Comparison of ENCODE assay signal across 12 cellular contexts in the genomic region with DNA sequence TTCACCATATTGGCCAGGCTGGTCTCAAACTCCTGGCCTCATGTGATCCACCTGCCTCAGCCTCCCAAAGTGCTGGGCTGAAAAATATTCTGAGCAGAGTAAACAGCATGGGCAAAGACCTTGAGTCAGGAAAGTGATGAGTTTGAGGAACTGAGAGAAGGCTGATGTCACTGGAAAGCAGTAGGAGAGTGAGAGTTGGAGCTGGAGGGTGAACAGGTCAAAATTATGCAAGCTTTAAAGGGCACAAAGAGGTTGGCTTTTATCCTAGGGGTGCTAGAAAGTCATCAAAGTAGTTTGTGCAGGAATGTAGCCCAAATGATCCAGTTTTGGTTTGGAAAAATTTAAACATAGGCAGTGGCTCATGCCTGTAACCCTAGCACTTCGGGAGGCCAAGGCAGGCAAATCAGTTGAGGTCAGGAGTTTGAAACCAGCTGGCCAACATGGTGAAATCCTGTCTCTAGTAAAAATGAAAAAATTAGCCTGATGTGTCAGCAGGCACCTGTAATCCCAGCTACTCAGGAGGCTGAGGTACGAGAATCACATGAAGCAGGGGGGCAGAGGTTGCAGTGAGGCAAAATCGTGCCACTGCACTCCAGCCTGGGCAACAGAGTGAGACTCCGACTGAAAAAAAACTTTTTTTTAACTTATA. TPM values are rescaled to one million over a fixed set of nuclear protein-coding genes. Genes with fewer than 3 reads are reported as not detected.
DNase-seq lines count a peak whose midpoint lies in the region; ATAC-seq and TF ChIP-seq lines count a peak whose summit lies in the region.
"Had no signal": no experiment of that assay in that cellular context is flagged by ENCODE, and none has a peak within 500 bp of the region (broad histone marks: within the 10 kb centered on the region; RNA-seq: fewer than 3 reads in every experiment).

No MANE protein-coding gene starts in this region.

- TF ChIP-seq CTCF in liver (IDR thresholded peaks at IDR 0.05; ENCODE audit: low read depth, low read length, missing input control): no peak
- no peak for TF ChIP-seq CTCF in esophagus muscularis mucosa (IDR thresholded peaks at IDR 0.05)

- H3K27me3 ChIP-seq in liver (ENCODE audit: control insufficient read depth in 4 of 4, insufficient read depth in 4 of 4, low read length in 3 of 4) (no peaks in the 10 kb centered on the region), esophagus muscularis mucosa (no peaks in the 10 kb centered on the region)
- H3K27me3 ChIP-seq: upper lobe of left lung had no signal

- 51% methylated on average over 4 of the region's 4 CpGs for WGBS in liver
- 92% methylated on average over 4 of the region's 4 CpGs for WGBS in esophagus muscularis mucosa

- H3K9me3 ChIP-seq in liver (ENCODE audit: control insufficient read depth in 4 of 4, low read length in 3 of 4) (no peaks in the 10 kb centered on the region), esophagus muscularis mucosa (no peaks in the 10 kb centered on the region)
- H3K9me3 ChIP-seq: upper lobe of left lung had no signal

- H3K4me3 ChIP-seq in liver (ENCODE audit: low read depth in 1 of 3, low read length in 3 of 3): no peak overlapping the region
- H3K4me3 ChIP-seq in esophagus muscularis mucosa: no peak overlapping the region
- H3K4me3 ChIP-seq: upper lobe of left lung had no signal

- ATAC-seq in GM18511 (IDR thresholded peaks at IDR 0.05; ENCODE audit: unreplicated experiment): peak; percentile 80
- peak; percentile 69 for ATAC-seq in GM21529 (IDR thresholded peaks at IDR 0.05; ENCODE audit: unreplicated experiment)
- ATAC-seq in HG03575 (IDR thresholded peaks at IDR 0.05; ENCODE audit: extremely low read depth, insufficient number of reproducible peaks, low FRiP score, unreplicated experiment): peak; percentile 51

- peaks cover 6 to 38% (median 27%) of the 10 kb centered on the region in 4 donors for H3K4me1 ChIP-seq in liver (ENCODE audit: control insufficient read depth in 4 of 4, insufficient read depth in 4 of 4, low read length in 3 of 4)
- peaks cover 0 to 23% (median 18%) of the 10 kb centered on the region in 4 donors for H3K4me1 ChIP-seq in esophagus muscularis mucosa

- no peak for TF ChIP-seq EP300 in esophagus muscularis mucosa (IDR thresholded peaks at IDR 0.05)

- no peak overlapping the region for H3K9ac ChIP-seq in liver (ENCODE audit: low read depth in 1 of 2, low read length in 2 of 2)

- no peaks in the 10 kb centered on the region for H3K36me3 ChIP-seq in liver (ENCODE audit: control insufficient read depth in 4 of 4, insufficient read depth in 3 of 4, low read depth in 1 of 4, low read length in 3 of 4)
- no peaks in the 10 kb centered on the region for H3K36me3 ChIP-seq in esophagus muscularis mucosa
- H3K36me3 ChIP-seq: upper lobe of left lung had no signal

- peak in 1 of 2 donors; percentile 31 for TF ChIP-seq RAD21 in liver (IDR thresholded peaks at IDR 0.05)

- TF ChIP-seq POLR2A in esophagus muscularis mucosa (IDR thresholded peaks at IDR 0.05; ENCODE audit: low read depth): no peak

- intact Hi-C loops in esophagus muscularis mucosa (cut with DNase I): no loop called here

- H3K27ac ChIP-seq in liver (ENCODE audit: low read depth in 1 of 2, low read length in 2 of 2) (peak overlapping the region; percentile 14 to 43), esophagus muscularis mucosa (replicated peaks in 1 of 4) (no peak overlapping the region)
- H3K27ac ChIP-seq: upper lobe of left lung had no signal

- DNase-seq in NCI-H1930 (lab: John Stamatoyannopoulos, UW) (no peak), H4 (ENCODE audit: low spot score) (no peak), esophagus muscularis mucosa (ENCODE audit: extremely low spot score) (no peak), NCI-H146 (lab: John Stamatoyannopoulos, UW) (no peak)
- DNase-seq: GDM1, hypothalamus, KG1, upper lobe of left lung had no signal

TF ChIP-seq in liver, 16 proteins besides CTCF, POLR2A, EP300 and RAD21:
- TF ChIP-seq ATF3 (IDR thresholded peaks at IDR 0.05): no peak
- no peak for TF ChIP-seq EGR1 (IDR thresholded peaks at IDR 0.05; ENCODE audit: low read depth in 2 of 2)
- TF ChIP-seq FOXA1 (IDR thresholded peaks at IDR 0.05): no peak
- TF ChIP-seq JUND (IDR thresholded peaks at IDR 0.05): peak; percentile 22 to 68
- peak; percentile 87 for TF ChIP-seq RXRA (IDR thresholded peaks at IDR 0.05)
- TF ChIP-seq, protein P1, sequence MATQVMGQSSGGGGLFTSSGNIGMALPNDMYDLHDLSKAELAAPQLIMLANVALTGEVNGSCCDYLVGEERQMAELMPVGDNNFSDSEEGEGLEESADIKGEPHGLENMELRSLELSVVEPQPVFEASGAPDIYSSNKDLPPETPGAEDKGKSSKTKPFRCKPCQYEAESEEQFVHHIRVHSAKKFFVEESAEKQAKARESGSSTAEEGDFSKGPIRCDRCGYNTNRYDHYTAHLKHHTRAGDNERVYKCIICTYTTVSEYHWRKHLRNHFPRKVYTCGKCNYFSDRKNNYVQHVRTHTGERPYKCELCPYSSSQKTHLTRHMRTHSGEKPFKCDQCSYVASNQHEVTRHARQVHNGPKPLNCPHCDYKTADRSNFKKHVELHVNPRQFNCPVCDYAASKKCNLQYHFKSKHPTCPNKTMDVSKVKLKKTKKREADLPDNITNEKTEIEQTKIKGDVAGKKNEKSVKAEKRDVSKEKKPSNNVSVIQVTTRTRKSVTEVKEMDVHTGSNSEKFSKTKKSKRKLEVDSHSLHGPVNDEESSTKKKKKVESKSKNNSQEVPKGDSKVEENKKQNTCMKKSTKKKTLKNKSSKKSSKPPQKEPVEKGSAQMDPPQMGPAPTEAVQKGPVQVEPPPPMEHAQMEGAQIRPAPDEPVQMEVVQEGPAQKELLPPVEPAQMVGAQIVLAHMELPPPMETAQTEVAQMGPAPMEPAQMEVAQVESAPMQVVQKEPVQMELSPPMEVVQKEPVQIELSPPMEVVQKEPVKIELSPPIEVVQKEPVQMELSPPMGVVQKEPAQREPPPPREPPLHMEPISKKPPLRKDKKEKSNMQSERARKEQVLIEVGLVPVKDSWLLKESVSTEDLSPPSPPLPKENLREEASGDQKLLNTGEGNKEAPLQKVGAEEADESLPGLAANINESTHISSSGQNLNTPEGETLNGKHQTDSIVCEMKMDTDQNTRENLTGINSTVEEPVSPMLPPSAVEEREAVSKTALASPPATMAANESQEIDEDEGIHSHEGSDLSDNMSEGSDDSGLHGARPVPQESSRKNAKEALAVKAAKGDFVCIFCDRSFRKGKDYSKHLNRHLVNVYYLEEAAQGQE (IDR thresholded peaks at IDR 0.05): no peak
- no peak for TF ChIP-seq GABPA (IDR thresholded peaks at IDR 0.05 in 1 of 2, conservative IDR thresholded peaks at IDR 0.05 in 1 of 2)
- TF ChIP-seq HNF4A (conservative IDR thresholded peaks at IDR 0.05): peak; percentile 81 to 82
- TF ChIP-seq FOXA2 (IDR thresholded peaks at IDR 0.05): no peak
- TF ChIP-seq HNF4G (IDR thresholded peaks at IDR 0.05): peak; percentile 11
- peak; percentile 50 for TF ChIP-seq YY1 (IDR thresholded peaks at IDR 0.05)
- TF ChIP-seq, protein P2, sequence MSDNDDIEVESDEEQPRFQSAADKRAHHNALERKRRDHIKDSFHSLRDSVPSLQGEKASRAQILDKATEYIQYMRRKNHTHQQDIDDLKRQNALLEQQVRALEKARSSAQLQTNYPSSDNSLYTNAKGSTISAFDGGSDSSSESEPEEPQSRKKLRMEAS (IDR thresholded peaks at IDR 0.05): peak; percentile 60
- TF ChIP-seq, protein P3, sequence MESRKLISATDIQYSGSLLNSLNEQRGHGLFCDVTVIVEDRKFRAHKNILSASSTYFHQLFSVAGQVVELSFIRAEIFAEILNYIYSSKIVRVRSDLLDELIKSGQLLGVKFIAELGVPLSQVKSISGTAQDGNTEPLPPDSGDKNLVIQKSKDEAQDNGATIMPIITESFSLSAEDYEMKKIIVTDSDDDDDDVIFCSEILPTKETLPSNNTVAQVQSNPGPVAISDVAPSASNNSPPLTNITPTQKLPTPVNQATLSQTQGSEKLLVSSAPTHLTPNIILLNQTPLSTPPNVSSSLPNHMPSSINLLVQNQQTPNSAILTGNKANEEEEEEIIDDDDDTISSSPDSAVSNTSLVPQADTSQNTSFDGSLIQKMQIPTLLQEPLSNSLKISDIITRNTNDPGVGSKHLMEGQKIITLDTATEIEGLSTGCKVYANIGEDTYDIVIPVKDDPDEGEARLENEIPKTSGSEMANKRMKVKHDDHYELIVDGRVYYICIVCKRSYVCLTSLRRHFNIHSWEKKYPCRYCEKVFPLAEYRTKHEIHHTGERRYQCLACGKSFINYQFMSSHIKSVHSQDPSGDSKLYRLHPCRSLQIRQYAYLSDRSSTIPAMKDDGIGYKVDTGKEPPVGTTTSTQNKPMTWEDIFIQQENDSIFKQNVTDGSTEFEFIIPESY (IDR thresholded peaks at IDR 0.05): peak; percentile 54
- peak; percentile 87 for TF ChIP-seq NR2F2 (IDR thresholded peaks at IDR 0.05)
- TF ChIP-seq TAF1 (conservative IDR thresholded peaks at IDR 0.05): no peak
- TF ChIP-seq SP1 (IDR thresholded peaks at IDR 0.05): peak; percentile 62

RNA-seq across cellular contexts. Expression of gene CXCR5, which starts 44.7 kb away (rescaled TPM):
- total RNA-seq in liver: not detected
- under 1 TPM; 0.06 to 0.92 TPM for polyA plus RNA-seq in liver
- total RNA-seq in H4 (2014; rRNA removed; shearing (Covaris generic)): not detected in 2 replicates
- under 1 TPM in 1 of 4 donors, not detected in 3; 0.17 TPM for total RNA-seq in esophagus muscularis mucosa

RNA-seq across cellular contexts. Expression of gene DDX6, which starts 48.1 kb away (rescaled TPM):
- total RNA-seq in liver (10 to 100 TPM; 74.5 to 98.4 TPM), esophagus muscularis mucosa (100 to 1,000 TPM in 3 of 4 donors, 10 to 100 TPM in 1; 92.9 to 113 (median 105) TPM)
- 10 to 100 TPM; 11.3 to 13.2 TPM for polyA plus RNA-seq in liver
- total RNA-seq in H4 (2014; rRNA removed; shearing (Covaris generic)): 60.1 and 67.0 TPM in 2 replicates

Comparison
In these comparisons a context has a peak if more than half of its experiments do, and no peak if none do; other contexts are left out.
1. H3K27ac ChIP-seq: peak in liver (2 of 2); none in esophagus muscularis mucosa (0 of 4).
2. Peak in every context shown above with its lines, with median percentiles within 50 percentile points of each other: ATAC-seq.